In the genomic region with DNA sequence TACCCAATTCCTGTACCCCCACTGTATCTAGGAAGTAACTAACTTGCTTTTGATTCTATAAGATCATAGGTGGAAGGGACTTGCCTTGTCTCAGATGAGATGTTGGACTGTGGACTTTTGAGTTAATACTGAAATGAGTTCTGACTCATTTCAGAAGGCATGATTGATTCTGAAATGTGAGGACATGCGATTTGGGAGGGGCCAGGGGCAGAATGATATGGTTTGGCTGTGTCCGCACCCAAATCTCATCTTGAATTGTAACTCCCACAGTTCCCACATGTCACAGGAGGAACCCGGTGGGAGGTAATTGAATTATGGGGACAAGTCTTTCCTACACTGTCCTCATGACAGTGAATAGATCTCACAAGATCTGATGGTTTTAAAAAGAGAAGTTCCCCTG, we compare ENCODE assay signal across 7 cellular contexts.
A peak's percentile ranks its signal among the peaks of the same experiment; 100 is the strongest.
DNase-seq lines count a peak whose midpoint lies in the region; ATAC-seq, FAIRE-seq and TF ChIP-seq lines count a peak whose summit lies in the region.
"Not testable (repeated sequence)": the region's sequence is repeated elsewhere in the genome, so short reads cannot be mapped to it uniquely, and the experiment has no call there.

No MANE protein-coding gene starts in this region.

- TF ChIP-seq POLR2A in GM18505 (IDR thresholded peaks at IDR 0.05; ENCODE audit: borderline replicate concordance, extremely low read depth, insufficient read depth, insufficient read length); GM12878 (IDR thresholded peaks at IDR 0.05; ENCODE audit: low read depth, low read length): not testable (repeated sequence)

- H3K36me3 Mint-ChIP-seq in activated B cell treated with CpG ODN at 0.5 μM for 24 hours (ENCODE audit: low read depth): not testable (repeated sequence)

- SMC1A ChIA-PET in GM12878 (lab: Charles Lee; ENCODE audit: uncharacterized antibody, unreplicated experiment): not testable (repeated sequence)

- not testable (repeated sequence) for H3K27me3 ChIP-seq in GM12878 (replicated peaks in 1 of 2; ENCODE audit: control insufficient read depth in 2 of 2, insufficient read depth in 2 of 2, low read length in 1 of 2)

- in situ Hi-C loops in GM12878 (cut with MboI): not testable (repeated sequence)

- H4K20me1 ChIP-seq in GM12878 (ENCODE audit: control insufficient read depth, insufficient read depth): not testable (repeated sequence)

- CTCF ChIA-PET in activated B cell treated with CpG ODN at 0.5 μM for 24 hours (lab: Charles Lee); GM12878 (lab: Yijun Ruan, JAX): not testable (repeated sequence)

- POLR2A ChIA-PET in activated B cell treated with CpG ODN at 0.5 μM for 24 hours (lab: Charles Lee); GM12878 (lab: Charles Lee): not testable (repeated sequence)

- H3K9me3 ChIP-seq in GM12878 (replicated peaks; ENCODE audit: control insufficient read depth, insufficient read depth, low read length): not testable (repeated sequence)

- not testable (repeated sequence) for H3K4me2 ChIP-seq in GM12878 (ENCODE audit: control insufficient read depth, insufficient read depth)

- H2AFZ ChIP-seq in GM12878 (ENCODE audit: control insufficient read depth, low read depth, low read length): not testable (repeated sequence)

- intact Hi-C loops in activated B cell treated with CpG ODN at 0.5 μM for 24 hours (cut with micrococcal nuclease); GM12878 (cut with micrococcal nuclease; ENCODE audit: unreplicated experiment): not testable (repeated sequence)

- not testable (repeated sequence) for H3K4me1 Mint-ChIP-seq in activated B cell treated with CpG ODN at 0.5 μM for 24 hours

- not testable (repeated sequence) for FAIRE-seq in GM12878 (lab: Jason Lieb, UNC)

- WGBS in GM12878 (ENCODE audit: insufficient coverage, insufficient replicate concordance, low lambda C conversion rate, missing lambda C conversion rate): 25% methylated on average over 3 of the region's 3 CpGs

- not testable (repeated sequence) for H3K27ac ChIP-seq in GM12878 (ENCODE audit: control insufficient read depth, insufficient read depth)

- TF ChIP-seq RAD21 in GM12878 (IDR thresholded peaks at IDR 0.05; ENCODE audit: insufficient read depth, low read depth, low read length): not testable (repeated sequence)

- H3K9ac ChIP-seq in GM12878 (ENCODE audit: control insufficient read depth, insufficient read depth, low read length): not testable (repeated sequence)

- not testable (repeated sequence) for H3K27me3 Mint-ChIP-seq in activated B cell treated with CpG ODN at 0.5 μM for 24 hours

- H3K4me3 Mint-ChIP-seq in activated B cell treated with CpG ODN at 0.5 μM for 24 hours: not testable (repeated sequence)

- RAD21 ChIA-PET in GM12878 (lab: Charles Lee; ENCODE audit: unreplicated experiment): not testable (repeated sequence)

- not testable (repeated sequence) for H3K36me3 ChIP-seq in GM12878 (ENCODE audit: control insufficient read depth in 2 of 2, insufficient read depth in 2 of 2, low read length in 1 of 2)

- not testable (repeated sequence) for TF ChIP-seq EP300 in GM12878 (IDR thresholded peaks at IDR 0.05; ENCODE audit: borderline replicate concordance in 1 of 2, control insufficient read depth in 1 of 2, low read depth in 2 of 2, low read length in 2 of 2)

- TF ChIP-seq CTCF in activated B cell treated with CpG ODN at 0.5 μM for 24 hours (IDR thresholded peaks at IDR 0.05); GM12878 (IDR thresholded peaks at IDR 0.05 in 2 of 3, conservative IDR thresholded peaks at IDR 0.05 in 1 of 3; ENCODE audit: control insufficient read depth in 2 of 3, extremely low read depth in 1 of 3, insufficient read depth in 1 of 3, low read depth in 3 of 3, low read length in 3 of 3): not testable (repeated sequence)

- BruUV-seq in GM12878 (replicated peaks; lab: Mats Ljungman, UMichigan): not testable (repeated sequence)

- not testable (repeated sequence) for H3K27ac Mint-ChIP-seq in activated B cell treated with CpG ODN at 0.5 μM for 24 hours

- not testable (repeated sequence) for H3K79me2 ChIP-seq in GM12878 (ENCODE audit: control insufficient read depth, insufficient read depth, low read length)

- DNase-seq in activated B cell treated with CpG ODN at 0.5 μM for 24 hours; GM12878 (ENCODE audit: low read depth, low spot score): not testable (repeated sequence)

- H3K9me3 Mint-ChIP-seq in activated B cell treated with CpG ODN at 0.5 μM for 24 hours: not testable (repeated sequence)

- not testable (repeated sequence) for H3K4me1 ChIP-seq in GM12878 (ENCODE audit: control insufficient read depth, insufficient read depth, low read length)

- not testable (repeated sequence) for H3K4me3 ChIP-seq in GM12878

- peak; percentile 65 for ATAC-seq in GM18505 (IDR thresholded peaks at IDR 0.05; ENCODE audit: unreplicated experiment)
- peak; percentile 84 for ATAC-seq in GM18870 (IDR thresholded peaks at IDR 0.05; ENCODE audit: unreplicated experiment)
- ATAC-seq in GM19463 (IDR thresholded peaks at IDR 0.05; ENCODE audit: unreplicated experiment): peak; percentile 86
- peak; percentile 73 for ATAC-seq in HG02678 (IDR thresholded peaks at IDR 0.05; ENCODE audit: unreplicated experiment)
- ATAC-seq in HG03103 (IDR thresholded peaks at IDR 0.05; ENCODE audit: low read depth, unreplicated experiment): peak; percentile 55
- peak; percentile 5 for ATAC-seq in activated B cell treated with CpG ODN at 0.5 μM for 24 hours (ENCODE audit: low read depth)
- ATAC-seq in GM12878: peak; percentile 45; the same call in 2 of the 3 replicates

TF ChIP-seq in GM12878, 131 proteins besides CTCF, POLR2A, EP300 and RAD21:
- TF ChIP-seq JUNB (IDR thresholded peaks at IDR 0.05): peak; percentile 43

Comparison
In these comparisons a context has a peak if more than half of its experiments do, and no peak if none do; other contexts are left out.
1. ATAC-seq: peak in every context shown above with its lines; median percentile 86 in GM19463; 84 in GM18870; 73 in HG02678; 65 in GM18505; 55 in HG03103; 45 in GM12878; 5 in activated B cell treated with CpG ODN at 0.5 μM for 24 hours.